In genomic region chr10:123991622-123992570, GRCh38 we compare ENCODE assay signal across 13 cellular contexts.
DNase-seq lines count a peak whose midpoint lies in the region; ATAC-seq and TF ChIP-seq lines count a peak whose summit lies in the region.
"Had no signal": no experiment of that assay in that cellular context is flagged by ENCODE, and none has a peak within 500 bp of the region (broad histone marks: within the 10 kb centered on the region; RNA-seq: fewer than 3 reads in every experiment).

No MANE protein-coding gene starts in this region.

- no peak overlapping the region for H3K27ac ChIP-seq in right atrium auricular region
- no peak overlapping the region for H3K27ac ChIP-seq in heart left ventricle
- no peak overlapping the region for H3K27ac ChIP-seq in ectodermal cell (ENCODE audit: insufficient read depth, low read depth, low read length, poor library complexity, severe bottlenecking)
- H3K27ac ChIP-seq in urinary bladder (ENCODE audit: low read depth) = no peak overlapping the region
- H3K27ac ChIP-seq: hepatocyte, tibial nerve had no signal

- H3K4me3 ChIP-seq in right atrium auricular region = peak overlapping the region in 1 of 2 donors; percentile 32
- H3K4me3 ChIP-seq in heart left ventricle = peak overlapping the region in 1 of 12 donors; percentile 23
- peak overlapping the region; percentile 10 for H3K4me3 ChIP-seq in ectodermal cell (ENCODE audit: insufficient read depth, low read depth, low read length)
- H3K4me3 ChIP-seq in urinary bladder (ENCODE audit: low read depth, low read length) = peak overlapping the region; percentile 15
- H3K4me3 ChIP-seq: hepatocyte had no signal

- H3K27me3 ChIP-seq in right atrium auricular region (peaks cover 9 to 26% of the 10 kb centered on the region in 2 donors), heart left ventricle (peaks cover 15 to 62% (median 41%) of the 10 kb centered on the region in 9 donors), ectodermal cell (ENCODE audit: control insufficient read depth, insufficient read depth, low read length, poor library complexity, severe bottlenecking) (peaks cover 66% of the 10 kb centered on the region)
- H3K27me3 ChIP-seq: hepatocyte had no signal

- DNase-seq in right atrium auricular region (ENCODE audit: low spot score) (peak; percentile 47), heart left ventricle (no peak), mesenteric fat pad (ENCODE audit: low spot score) (peak; percentile 86), DMS79 treated with DMSO at 0.1 percent for 48 hours (lab: John Stamatoyannopoulos, UW) (no peak), NOMO-1 (lab: John Stamatoyannopoulos, UW; ENCODE audit: unreplicated experiment in 2 of 2) (no peak)
- no peak for DNase-seq in stimulated activated CD4-positive, alpha-beta T cell treated with anti-CD3 and anti-CD28 coated beads, Interleukin-12 subunit alpha, Interleukin-12 subunit beta, amount 100 ng/mL, for 4 hours
- DNase-seq: activated CD4-positive, alpha-beta T cell treated with anti-CD3 and anti-CD28 coated beads for 36 hours; GOT3; retina had no signal

- no peak for TF ChIP-seq POLR2A in heart left ventricle (IDR thresholded peaks at IDR 0.05)

- H3K36me3 ChIP-seq in right atrium auricular region = no peaks in the 10 kb centered on the region
- no peaks in the 10 kb centered on the region for H3K36me3 ChIP-seq in heart left ventricle
- no peaks in the 10 kb centered on the region for H3K36me3 ChIP-seq in ectodermal cell (ENCODE audit: control insufficient read depth, insufficient read depth, low read length)
- H3K36me3 ChIP-seq in urinary bladder (ENCODE audit: insufficient read depth) = no peaks in the 10 kb centered on the region
- H3K36me3 ChIP-seq: tibial nerve had no signal

- WGBS in heart left ventricle, 4 donors = 12 to 32% (median 16%) methylated on average over 37 to 90 of the region's 90 CpGs
- 32 to 33% methylated on average over 90 of the region's 90 CpGs for WGBS in ectodermal cell, 2 experiments
- WGBS in urinary bladder = 21% methylated on average over 90 of the region's 90 CpGs

- intact Hi-C loops in heart left ventricle (cut with DNase I) = loop anchor here in 6 of 10 donors (5.0 to 10.0 kb wide), 2 partner anchors 270 to 273 kb away; no protein-coding TSS in a partner anchor

- H3K4me1 ChIP-seq in right atrium auricular region (peaks cover 0 to 29% of the 10 kb centered on the region in 2 donors), heart left ventricle (peaks cover 0 to 28% (median 14%) of the 10 kb centered on the region in 12 donors), ectodermal cell (ENCODE audit: control insufficient read depth, insufficient read depth, low read length) (no peaks in the 10 kb centered on the region), urinary bladder (ENCODE audit: insufficient read depth) (no peaks in the 10 kb centered on the region)

- no peak for TF ChIP-seq CTCF in right atrium auricular region (IDR thresholded peaks at IDR 0.05)
- TF ChIP-seq CTCF in heart left ventricle (IDR thresholded peaks at IDR 0.05) = no peak

- no peak for ATAC-seq in heart left ventricle
- ATAC-seq: activated CD4-positive, alpha-beta T cell treated with anti-CD3 and anti-CD28 coated beads for 36 hours had no signal

- H3K9me3 ChIP-seq in right atrium auricular region (no peaks in the 10 kb centered on the region), heart left ventricle (peaks cover 0 to 2% (median 0%) of the 10 kb centered on the region in 12 donors), ectodermal cell (ENCODE audit: control insufficient read depth, low read length) (no peaks in the 10 kb centered on the region)
- H3K9me3 ChIP-seq: tibial nerve had no signal

Comparison
In these comparisons a context has a peak if more than half of its experiments do, and no peak if none do; other contexts are left out.
1. DNase-seq: peak in right atrium auricular region (single experiment) and mesenteric fat pad (single experiment); none in heart left ventricle (0 of 5), DMS79 treated with DMSO at 0.1 percent for 48 hours (single experiment), NOMO-1 (0 of 2) and stimulated activated CD4-positive, alpha-beta T cell treated with anti-CD3 and anti-CD28 coated beads, Interleukin-12 subunit alpha, Interleukin-12 subunit beta, amount 100 ng/mL, for 4 hours (single experiment).